In the genomic region with DNA sequence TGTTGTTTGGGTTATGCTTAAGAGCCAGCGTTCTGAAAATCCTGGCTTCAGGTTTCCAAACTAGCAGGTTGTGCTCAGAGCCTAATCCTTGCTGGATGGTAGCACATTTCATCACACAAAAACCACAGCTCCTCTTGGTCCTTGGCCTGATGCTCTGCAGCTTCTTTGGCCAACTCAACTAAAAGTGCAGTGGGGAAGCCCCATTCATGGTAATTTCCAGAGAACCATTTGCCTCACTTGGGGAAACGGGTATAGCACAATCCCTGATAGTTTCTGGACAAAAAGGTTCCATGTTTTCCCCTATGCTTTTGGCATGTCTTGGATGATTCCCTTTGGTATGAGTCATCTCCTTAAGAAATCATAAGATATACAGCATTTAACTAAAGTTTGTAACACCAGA, we compare ENCODE assay signal across 10 cellular contexts.
A peak's percentile ranks its signal among the peaks of the same experiment; 100 is the strongest.
DNase-seq lines count a peak whose midpoint lies in the region; ATAC-seq and TF ChIP-seq lines count a peak whose summit lies in the region.
"Had no signal": no experiment of that assay in that cellular context is flagged by ENCODE, and none has a peak within 500 bp of the region (broad histone marks: within the 10 kb centered on the region; RNA-seq: fewer than 3 reads in every experiment).

No MANE protein-coding gene starts in this region.

- no peak overlapping the region for H3K9ac ChIP-seq in smooth muscle cell (ENCODE audit: low read depth)

- WGBS in smooth muscle cell (ENCODE audit: low lambda C conversion rate), result 52% methylated on average over 2 of the region's 2 CpGs

- no peak overlapping the region for H3K27ac Mint-ChIP-seq in activated naive CD4-positive, alpha-beta T cell treated with anti-CD3 and anti-CD28 coated beads, Interleukin-2, amount 50 U/mL, for 72 hours

- no peaks in the 10 kb centered on the region for H3K36me3 Mint-ChIP-seq in activated naive CD4-positive, alpha-beta T cell treated with anti-CD3 and anti-CD28 coated beads, Interleukin-2, amount 50 U/mL, for 72 hours

- no peaks in the 10 kb centered on the region for H3K9me3 Mint-ChIP-seq in activated naive CD4-positive, alpha-beta T cell treated with anti-CD3 and anti-CD28 coated beads, Interleukin-2, amount 50 U/mL, for 72 hours

- no peaks in the 10 kb centered on the region for H3K79me2 ChIP-seq in smooth muscle cell (ENCODE audit: low read depth)

- H3K27me3 ChIP-seq in smooth muscle cell (ENCODE audit: low read depth), result no peaks in the 10 kb centered on the region

- H3K27ac ChIP-seq in smooth muscle cell (ENCODE audit: low read depth), result peak overlapping the region; percentile 28
- H3K27ac ChIP-seq: WERI-Rb-1 had no signal

- ATAC-seq in GM19397 (IDR thresholded peaks at IDR 0.05; ENCODE audit: unreplicated experiment), result peak; percentile 14
- ATAC-seq in activated naive CD4-positive, alpha-beta T cell treated with anti-CD3 and anti-CD28 coated beads, Interleukin-2, amount 50 U/mL, for 72 hours, result no peak

- TF ChIP-seq CTCF in fibroblast of the aortic adventitia (IDR thresholded peaks at IDR 0.05; ENCODE audit: insufficient read depth, low read length), result no peak
- no peak for TF ChIP-seq CTCF in smooth muscle cell (IDR thresholded peaks at IDR 0.05; ENCODE audit: borderline replicate concordance, insufficient read depth, poor library complexity, severe bottlenecking)

- H3K4me1 ChIP-seq in smooth muscle cell (ENCODE audit: low read depth), result peaks cover 13% of the 10 kb centered on the region

- peak overlapping the region; percentile 50 for H3K4me2 ChIP-seq in smooth muscle cell

- no peak overlapping the region for H2AFZ ChIP-seq in smooth muscle cell (ENCODE audit: low read depth)

- H3K4me3 ChIP-seq in fibroblast of the aortic adventitia (ENCODE audit: low read depth, low read length) (no peak overlapping the region), smooth muscle cell (no peak overlapping the region)

- no peaks in the 10 kb centered on the region for H3K9me3 ChIP-seq in smooth muscle cell (replicated peaks; ENCODE audit: low read depth)

- in situ Hi-C loops in SK-MEL-5 (cut with HindIII; ENCODE audit: low pct_unique_long_range_greater_than_20kb, low sequenced_read_pairs), result no loop called here

- peak; percentile 3 for DNase-seq in SK-MEL-5 (ENCODE audit: low read depth, low spot score)
- DNase-seq in fibroblast of the aortic adventitia (ENCODE audit: low read depth), result peak; percentile 89
- no peak for DNase-seq in smooth muscle cell (lab: John Stamatoyannopoulos, UW; ENCODE audit: unreplicated experiment)
- no peak for DNase-seq in activated naive CD4-positive, alpha-beta T cell treated with anti-CD3 and anti-CD28 coated beads, Interleukin-2, amount 50 U/mL, for 72 hours (ENCODE audit: low spot score in 2 of 2)
- DNase-seq in epidermal melanocyte (ENCODE audit: insufficient read length, low spot score), result no peak
- no peak for DNase-seq in DMS 273 (lab: John Stamatoyannopoulos, UW; ENCODE audit: unreplicated experiment)
- DNase-seq in hypothalamus (lab: John Stamatoyannopoulos, UW), result no peak
- DNase-seq: NCI-H526 treated with DMSO at 0.1 percent for 48 hours, WERI-Rb-1 had no signal

- no peaks in the 10 kb centered on the region for H3K36me3 ChIP-seq in smooth muscle cell (ENCODE audit: low read depth)
- H3K36me3 ChIP-seq: WERI-Rb-1 had no signal

- peaks cover 17% of the 10 kb centered on the region for H3F3A ChIP-seq in smooth muscle cell (ENCODE audit: low read depth)

- H4K20me1 ChIP-seq in smooth muscle cell (ENCODE audit: low read depth), result no peaks in the 10 kb centered on the region

Comparison
In these comparisons a context has a peak if more than half of its experiments do, and no peak if none do; other contexts are left out.
1. DNase-seq: peak in SK-MEL-5 (single experiment) and fibroblast of the aortic adventitia (single experiment); none in smooth muscle cell (single experiment), activated naive CD4-positive, alpha-beta T cell treated with anti-CD3 and anti-CD28 coated beads, Interleukin-2, amount 50 U/mL, for 72 hours (0 of 2), epidermal melanocyte (single experiment), DMS 273 (single experiment) and hypothalamus (0 of 51).